ENCODE assay signal across 8 cellular contexts in the genomic region with DNA sequence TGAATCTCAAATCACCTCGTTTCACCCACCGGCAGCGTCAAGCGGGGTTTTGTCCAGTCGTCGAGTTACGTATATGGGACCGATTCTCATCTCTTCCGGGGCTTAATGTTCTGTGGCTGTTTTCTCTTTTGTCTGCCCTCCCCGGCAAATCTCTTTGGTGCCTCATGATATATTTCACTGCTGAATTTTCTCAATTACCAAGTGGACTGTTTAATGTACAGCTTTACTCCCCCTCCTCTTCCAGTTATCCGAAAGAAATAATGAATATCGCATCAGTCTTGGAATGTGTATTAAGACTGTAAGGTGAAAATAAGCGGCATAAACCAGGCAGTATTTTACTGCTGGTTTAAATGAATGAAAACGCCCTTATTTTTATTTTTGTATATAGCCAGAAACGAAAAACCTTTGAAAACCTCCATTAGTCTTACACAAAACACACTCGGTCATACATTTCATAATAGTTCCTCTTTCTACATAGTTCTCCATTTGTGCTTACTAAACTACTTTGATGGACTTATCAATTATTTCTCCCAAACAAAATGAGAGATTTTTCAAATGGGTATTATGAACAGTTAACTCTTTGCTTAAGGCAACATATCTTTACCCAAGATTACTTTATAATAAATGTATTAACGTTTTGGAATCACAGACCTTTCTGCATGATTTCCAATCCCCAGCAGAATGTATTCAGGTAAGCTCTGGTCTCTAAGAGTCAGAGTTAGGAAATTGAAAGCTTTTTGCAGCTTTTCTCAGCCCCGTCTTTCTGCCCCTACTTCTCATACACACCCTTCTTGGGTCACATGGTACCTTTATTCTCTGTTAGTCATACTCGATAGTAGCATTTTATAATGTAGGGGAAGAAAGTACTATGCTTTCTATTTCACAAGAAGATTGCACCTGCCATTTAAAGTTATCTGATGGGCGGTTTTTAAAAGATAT. TPM values are rescaled to one million over a fixed set of nuclear protein-coding genes. Genes with fewer than 3 reads are reported as not detected.
A peak's percentile ranks its signal among the peaks of the same experiment; 100 is the strongest.
DNase-seq lines count a peak whose midpoint lies in the region; ATAC-seq and TF ChIP-seq lines count a peak whose summit lies in the region.

No MANE protein-coding gene starts in this region.

- peaks cover 3% of the 10 kb centered on the region for H3K36me3 Mint-ChIP-seq in IgD-negative memory B cell

- TF ChIP-seq CTCF in VCaP (conservative IDR thresholded peaks at IDR 0.05) (no peak), foreskin fibroblast (IDR thresholded peaks at IDR 0.05; ENCODE audit: low read depth, low read length) (no peak)

- peak; percentile 6 for DNase-seq in GM03348 (ENCODE audit: low spot score)
- DNase-seq in foreskin fibroblast = peak in 1 of 2 donors; percentile 53
- peak; percentile 69 for DNase-seq in renal cortical epithelial cell (ENCODE audit: low read depth)
- no peak for DNase-seq in SHP77 treated with DMSO at 0.1 percent for 48 hours (lab: John Stamatoyannopoulos, UW)

- peak overlapping the region; percentile 78 to 86 for H3K4me3 ChIP-seq in foreskin fibroblast (ENCODE audit: low read depth in 1 of 2, low read length in 2 of 2)

- peak overlapping the region; percentile 93 to 99 (median 96) for H3K4me3 Mint-ChIP-seq in IgD-negative memory B cell

- H3K4me1 Mint-ChIP-seq in IgD-negative memory B cell = peaks cover 11 to 19% (median 13%) of the 10 kb centered on the region in 3 donors

- H3K27me3 Mint-ChIP-seq in IgD-negative memory B cell = no peaks in the 10 kb centered on the region

- H3K27ac ChIP-seq in VCaP = peak overlapping the region; percentile 60

- peak overlapping the region; percentile 96 to 98 (median 97) for H3K27ac Mint-ChIP-seq in IgD-negative memory B cell

- H3K9me3 Mint-ChIP-seq in IgD-negative memory B cell = no peaks in the 10 kb centered on the region

- ATAC-seq in HG02588 (IDR thresholded peaks at IDR 0.05; ENCODE audit: unreplicated experiment) (no peak), GM18907 (IDR thresholded peaks at IDR 0.05; ENCODE audit: unreplicated experiment) (no peak)

RNA-seq across cellular contexts. Expression of a gene that starts 1.0 kb away (rescaled TPM):
- polyA plus RNA-seq in IgD-negative memory B cell = 8.7 TPM
- total RNA-seq in renal cortical epithelial cell = 20.7 and 42.7 TPM in 2 replicates
